ENCODE assay signal across 9 cellular contexts in the genomic region with DNA sequence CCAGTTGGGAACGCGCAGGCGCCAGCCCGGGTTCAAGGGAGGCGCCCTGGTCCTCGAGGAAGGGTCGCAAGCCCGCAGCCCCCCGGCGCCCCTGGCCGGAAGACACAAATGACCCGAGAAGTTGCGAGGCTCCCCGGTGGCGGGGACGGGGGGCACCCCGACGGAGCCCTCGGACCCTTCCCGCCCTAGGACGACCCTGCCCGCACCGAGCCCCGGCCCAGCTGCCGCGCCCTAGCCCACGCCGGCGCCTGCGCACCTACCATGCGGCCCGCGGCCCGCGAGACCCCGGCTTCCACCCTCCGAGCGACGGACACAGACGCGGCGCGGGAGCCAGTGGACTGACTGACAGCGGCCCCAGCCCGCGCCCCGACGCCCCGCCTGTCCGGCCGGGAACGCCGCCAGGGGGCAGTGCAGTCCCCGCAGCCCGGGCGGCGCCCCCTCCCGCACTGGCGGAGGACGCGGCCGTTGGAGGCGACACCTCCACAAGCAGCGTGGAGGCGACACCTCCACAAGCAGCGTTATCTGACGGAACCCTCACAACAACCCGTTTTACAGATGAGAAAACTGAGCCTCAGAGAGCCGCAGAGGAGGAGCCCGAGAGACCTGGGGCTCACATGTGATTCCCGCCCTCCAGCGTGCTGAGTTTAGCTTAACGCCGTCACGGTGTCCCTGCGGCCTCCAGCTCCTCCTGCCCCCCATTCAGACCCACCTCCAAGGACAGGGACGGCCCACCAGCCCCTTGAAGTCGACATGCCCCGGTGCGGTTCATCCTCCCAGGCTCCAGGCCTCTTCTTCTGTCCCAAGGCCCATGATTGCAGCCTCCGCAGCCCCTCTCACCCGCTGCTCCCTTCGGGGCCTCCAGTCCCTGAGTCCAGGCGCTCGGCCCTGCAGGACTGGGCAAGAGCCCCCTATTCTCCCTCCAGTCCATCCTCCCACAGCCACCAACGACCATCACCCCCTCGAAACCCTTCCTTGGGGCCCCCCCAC. TPM values are rescaled to one million over a fixed set of nuclear protein-coding genes. Genes with fewer than 3 reads are reported as not detected.
A peak's percentile ranks its signal among the peaks of the same experiment; 100 is the strongest.
DNase-seq lines count a peak whose midpoint lies in the region; ATAC-seq, FAIRE-seq and TF ChIP-seq lines count a peak whose summit lies in the region.
"Had no signal": no experiment of that assay in that cellular context is flagged by ENCODE, and none has a peak within 500 bp of the region (broad histone marks: within the 10 kb centered on the region; RNA-seq: fewer than 3 reads in every experiment).

A gene with protein sequence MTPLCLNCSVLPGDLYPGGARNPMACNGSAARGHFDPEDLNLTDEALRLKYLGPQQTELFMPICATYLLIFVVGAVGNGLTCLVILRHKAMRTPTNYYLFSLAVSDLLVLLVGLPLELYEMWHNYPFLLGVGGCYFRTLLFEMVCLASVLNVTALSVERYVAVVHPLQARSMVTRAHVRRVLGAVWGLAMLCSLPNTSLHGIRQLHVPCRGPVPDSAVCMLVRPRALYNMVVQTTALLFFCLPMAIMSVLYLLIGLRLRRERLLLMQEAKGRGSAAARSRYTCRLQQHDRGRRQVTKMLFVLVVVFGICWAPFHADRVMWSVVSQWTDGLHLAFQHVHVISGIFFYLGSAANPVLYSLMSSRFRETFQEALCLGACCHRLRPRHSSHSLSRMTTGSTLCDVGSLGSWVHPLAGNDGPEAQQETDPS (minus strand): TSS at position 347 of the 987 bp plus-strand sequence. CDS start 84 bp downstream, at position 263.

- H3K14ac ChIP-seq in H1 (ENCODE audit: insufficient read length) = no peak within 1 kb of the TSS

- H2AFZ ChIP-seq in H1 (ENCODE audit: low read length) = no peak within 1 kb of the TSS; the same call in 1 of the 2 replicates

- H3K79me2 ChIP-seq in H1 (ENCODE audit: control insufficient read depth in 1 of 2, insufficient read depth in 2 of 2, low read length in 2 of 2) = no peaks in the 10 kb centered on the region

- H3K56ac ChIP-seq in H1 (replicated peaks; ENCODE audit: insufficient read length, low read depth, low read length) = no peak within 1 kb of the TSS

- peak within 1 kb of the TSS; percentile 57 for H3K4ac ChIP-seq in H1 (replicated peaks; ENCODE audit: insufficient read length, low read depth, low read length)

- H4K5ac ChIP-seq in H1 (ENCODE audit: insufficient read length, low read depth, low read length) = peak within 1 kb of the TSS; percentile 45

- no peak within 1 kb of the TSS for H2BK5ac ChIP-seq in H1 (ENCODE audit: low read depth, low read length)

- H3K27me3 ChIP-seq in H1 (replicated peaks in 1 of 4; ENCODE audit: control insufficient read depth in 3 of 4, extremely low read depth in 1 of 4, insufficient read depth in 3 of 4, low read length in 3 of 4) = peaks cover 1 to 18% (median 16%) of the 10 kb centered on the region in 4 experiments
- H3K27me3 ChIP-seq in naive thymus-derived CD4-positive, alpha-beta T cell (ENCODE audit: control insufficient read depth in 2 of 2, insufficient read depth in 2 of 2, low read length in 2 of 2) = no peaks in the 10 kb centered on the region

- H3K27me3 Mint-ChIP-seq in activated CD4-positive, alpha-beta memory T cell treated with anti-CD3 and anti-CD28 coated beads, Interleukin-2, amount 10 ng/mL, durations not matched to agents 7 days and 5 days = peaks cover 46% of the 10 kb centered on the region
- peaks cover 15 to 39% (median 18%) of the 10 kb centered on the region in 5 donors for H3K27me3 Mint-ChIP-seq in naive thymus-derived CD4-positive, alpha-beta T cell
- peaks cover 59% of the 10 kb centered on the region for H3K27me3 Mint-ChIP-seq in stimulated activated memory B cell treated with anti-CD40 and anti-IgM and Interleukin-4, amounts not matched to agents 10 μg/mL and 1 μg/mL and 100 μg/mL, for 72 hours

- no peak within 1 kb of the TSS for H2BK20ac ChIP-seq in H1 (ENCODE audit: low read length)

- H3K23me2 ChIP-seq in H1 (ENCODE audit: low read depth, low read length) = peaks cover 3% of the 10 kb centered on the region; the same call in 1 of the 2 replicates

- no peaks in the 10 kb centered on the region for H4K20me1 ChIP-seq in H1 (replicated peaks in 1 of 2; ENCODE audit: control insufficient read depth in 1 of 2, insufficient read depth in 2 of 2, low read length in 2 of 2)

- H2BK15ac ChIP-seq in H1 (ENCODE audit: low read length) = peak within 1 kb of the TSS; percentile 9; the same call in 1 of the 2 replicates

- H3K9me3 ChIP-seq in H1 (ENCODE audit: insufficient read depth in 2 of 2, low read depth in 1 of 2, low read length in 1 of 2) = no peaks in the 10 kb centered on the region
- H3K9me3 ChIP-seq in naive thymus-derived CD4-positive, alpha-beta T cell (ENCODE audit: control insufficient read depth in 2 of 3, low read length in 3 of 3) = no peaks in the 10 kb centered on the region

- WGBS in H1 (ENCODE audit: extremely low coverage in 1 of 2, insufficient coverage in 1 of 2, insufficient read length in 1 of 2, insufficient replicate concordance in 2 of 2, low coverage in 1 of 2, low lambda C conversion rate in 2 of 2, missing lambda C conversion rate in 1 of 2), 2 experiments = 37% methylated on average over 50 of the region's 87 CpGs; no CpG with 5 or more reads in 1 of the 2 experiments

- POLR2A ChIA-PET in activated CD4-positive, alpha-beta memory T cell treated with anti-CD3 and anti-CD28 coated beads, Interleukin-2, amount 10 ng/mL, durations not matched to agents 7 days and 5 days (lab: Charles Lee) = interaction anchor here (0.7 to 4.1 kb wide), 6 partner anchors 14 to 66 kb away, joined by 4 to 18 read pairs (median 6); a partner anchor contains a TSS
- POLR2A ChIA-PET in H1 (lab: Charles Lee; ENCODE audit: partially characterized antibody) = interaction anchor here (1.3 to 1.8 kb wide), 3 partner anchors 9 to 84 kb away, joined by 3 to 6 read pairs (median 4); a partner anchor contains a TSS
- POLR2A ChIA-PET in naive thymus-derived CD4-positive, alpha-beta T cell (lab: Charles Lee) = interaction anchor here (0.6 kb wide), 1 partner anchor 65 kb away, joined by 3 read pairs; no protein-coding TSS in a partner anchor

- H4K91ac ChIP-seq in H1 (replicated peaks; ENCODE audit: insufficient read length, low read length) = no peak within 1 kb of the TSS

- no peak within 1 kb of the TSS for H3K23ac ChIP-seq in H1 (ENCODE audit: insufficient read length)

- peaks cover 4% of the 10 kb centered on the region for H3K36me3 Mint-ChIP-seq in activated CD4-positive, alpha-beta memory T cell treated with anti-CD3 and anti-CD28 coated beads, Interleukin-2, amount 10 ng/mL, durations not matched to agents 7 days and 5 days (ENCODE audit: low read depth)
- peaks cover 0 to 2% (median 0%) of the 10 kb centered on the region in 5 donors for H3K36me3 Mint-ChIP-seq in naive thymus-derived CD4-positive, alpha-beta T cell
- H3K36me3 Mint-ChIP-seq in stimulated activated memory B cell treated with anti-CD40 and anti-IgM and Interleukin-4, amounts not matched to agents 10 μg/mL and 1 μg/mL and 100 μg/mL, for 72 hours = no peaks in the 10 kb centered on the region

- ATAC-seq in GM19023 (IDR thresholded peaks at IDR 0.05; ENCODE audit: unreplicated experiment) (peak; percentile 69), HG03342 (IDR thresholded peaks at IDR 0.05; ENCODE audit: unreplicated experiment) (no peak), GM19455 (IDR thresholded peaks at IDR 0.05; ENCODE audit: unreplicated experiment) (no peak)
- peak; percentile 95 for ATAC-seq in naive thymus-derived CD4-positive, alpha-beta T cell
- peak; percentile 78 for ATAC-seq in stimulated activated memory B cell treated with anti-CD40 and anti-IgM and Interleukin-4, amounts not matched to agents 10 μg/mL and 1 μg/mL and 100 μg/mL, for 72 hours

- H3K9me3 Mint-ChIP-seq in activated CD4-positive, alpha-beta memory T cell treated with anti-CD3 and anti-CD28 coated beads, Interleukin-2, amount 10 ng/mL, durations not matched to agents 7 days and 5 days = no peaks in the 10 kb centered on the region
- peaks cover 0 to 2% (median 0%) of the 10 kb centered on the region in 11 donors for H3K9me3 Mint-ChIP-seq in naive thymus-derived CD4-positive, alpha-beta T cell
- H3K9me3 Mint-ChIP-seq in stimulated activated memory B cell treated with anti-CD40 and anti-IgM and Interleukin-4, amounts not matched to agents 10 μg/mL and 1 μg/mL and 100 μg/mL, for 72 hours = no peaks in the 10 kb centered on the region

- H3K18ac ChIP-seq in H1 (ENCODE audit: extremely low read depth, low read length) = no peak within 1 kb of the TSS; the same call in none of the 2 replicates

- peak within 1 kb of the TSS; percentile 17; the same call in 1 of the 2 replicates for H2BK12ac ChIP-seq in H1 (ENCODE audit: low read depth, low read length)

- peaks cover 0 to 7% (median 3%) of the 10 kb centered on the region in 4 experiments; a peak in 2 of 7 replicates for H3K4me1 ChIP-seq in H1 (replicated peaks in 1 of 4; ENCODE audit: control insufficient read depth in 3 of 4, insufficient read depth in 4 of 4, low read length in 3 of 4)
- H3K4me1 ChIP-seq in naive thymus-derived CD4-positive, alpha-beta T cell (ENCODE audit: control insufficient read depth in 2 of 2, insufficient read depth in 2 of 2, low read length in 2 of 2) = peaks cover 0 to 19% of the 10 kb centered on the region in 2 donors

- intact Hi-C loops in naive thymus-derived CD4-positive, alpha-beta T cell (cut with micrococcal nuclease) = loop anchor here (1.0 to 2.0 kb wide), 3 partner anchors 14 to 71 kb away; no protein-coding TSS in a partner anchor

- H3K4me3 Mint-ChIP-seq in activated CD4-positive, alpha-beta memory T cell treated with anti-CD3 and anti-CD28 coated beads, Interleukin-2, amount 10 ng/mL, durations not matched to agents 7 days and 5 days = peak within 1 kb of the TSS; percentile 37
- peak within 1 kb of the TSS in 9 of 10 donors; percentile 29 to 83 (median 50) for H3K4me3 Mint-ChIP-seq in naive thymus-derived CD4-positive, alpha-beta T cell
- peak within 1 kb of the TSS; percentile 37 for H3K4me3 Mint-ChIP-seq in stimulated activated memory B cell treated with anti-CD40 and anti-IgM and Interleukin-4, amounts not matched to agents 10 μg/mL and 1 μg/mL and 100 μg/mL, for 72 hours

- H3K4me1 Mint-ChIP-seq in activated CD4-positive, alpha-beta memory T cell treated with anti-CD3 and anti-CD28 coated beads, Interleukin-2, amount 10 ng/mL, durations not matched to agents 7 days and 5 days = peaks cover 40% of the 10 kb centered on the region
- peaks cover 0 to 28% (median 7%) of the 10 kb centered on the region in 7 donors for H3K4me1 Mint-ChIP-seq in naive thymus-derived CD4-positive, alpha-beta T cell
- H3K4me1 Mint-ChIP-seq in stimulated activated memory B cell treated with anti-CD40 and anti-IgM and Interleukin-4, amounts not matched to agents 10 μg/mL and 1 μg/mL and 100 μg/mL, for 72 hours = peaks cover 9% of the 10 kb centered on the region

- H4K8ac ChIP-seq in H1 (ENCODE audit: extremely low read depth, insufficient read depth, low read length) = peak within 1 kb of the TSS; percentile 93

- peak; percentile 43 to 64; a peak in 3 of 4 replicates for TF ChIP-seq RAD21 in H1 (IDR thresholded peaks at IDR 0.05 in 1 of 2, conservative IDR thresholded peaks at IDR 0.05 in 1 of 2; ENCODE audit: low read depth in 2 of 2, low read length in 2 of 2)

- H3K27ac ChIP-seq in H1 (ENCODE audit: low read depth, low read length) = no peak within 1 kb of the TSS
- H3K27ac ChIP-seq in naive thymus-derived CD4-positive, alpha-beta T cell (ENCODE audit: low read depth, low read length) = no peak within 1 kb of the TSS

- H3K79me1 ChIP-seq in H1 (ENCODE audit: low read depth, low read length) = no peaks in the 10 kb centered on the region

- peak in 2 of 3 experiments; percentile 79 to 98; a peak in 3 of 4 replicates for TF ChIP-seq CTCF in H1 (IDR thresholded peaks at IDR 0.05; ENCODE audit: control extremely low read depth in 1 of 3, insufficient read depth in 1 of 3, low read depth in 1 of 3, low read length in 3 of 3)

- TF ChIP-seq EP300 in H1 (IDR thresholded peaks at IDR 0.05; ENCODE audit: borderline replicate concordance in 1 of 2, low read depth in 2 of 2, low read length in 2 of 2) = no peak

- TF ChIP-seq POLR2A in H1 (IDR thresholded peaks at IDR 0.05; ENCODE audit: control extremely low read depth in 1 of 2, low read depth in 2 of 2, low read length in 2 of 2) = no peak

- DNase-seq in Kasumi-1 (lab: John Stamatoyannopoulos, UW) (peak; percentile 7 to 8), H1 (ENCODE audit: low read depth in 1 of 2, low spot score in 2 of 2) (peak in 1 of 2 experiments; percentile 91)
- peak; percentile 83 for DNase-seq in activated CD4-positive, alpha-beta memory T cell treated with anti-CD3 and anti-CD28 coated beads, Interleukin-2, amount 10 ng/mL, durations not matched to agents 7 days and 5 days
- peak; percentile 33 to 86 (median 59) for DNase-seq in naive thymus-derived CD4-positive, alpha-beta T cell

- FAIRE-seq in H1 (lab: Jason Lieb, UNC) = no peak
- FAIRE-seq: endometrium had no signal

- no peak within 1 kb of the TSS for H2AK5ac ChIP-seq in H1 (ENCODE audit: low read depth, low read length)

- H3K36me3 ChIP-seq in H1 (ENCODE audit: control insufficient read depth in 2 of 4, insufficient read depth in 4 of 4, low read length in 3 of 4) = no peaks in the 10 kb centered on the region
- H3K36me3 ChIP-seq in naive thymus-derived CD4-positive, alpha-beta T cell (ENCODE audit: control insufficient read depth in 2 of 3, insufficient read depth in 3 of 3, low read length in 3 of 3) = no peaks in the 10 kb centered on the region

- peak within 1 kb of the TSS; percentile 31 to 67; a peak in 3 of 4 replicates for H3K4me2 ChIP-seq in H1 (ENCODE audit: insufficient read depth in 1 of 2, low read depth in 2 of 2, low read length in 2 of 2)

- H3K9ac ChIP-seq in H1 (replicated peaks in 1 of 4; ENCODE audit: extremely low read depth in 1 of 4, low read depth in 3 of 4, low read length in 3 of 4) = no peak within 1 kb of the TSS; a peak in 1 of 7 replicates

- CTCF ChIA-PET in activated CD4-positive, alpha-beta memory T cell treated with anti-CD3 and anti-CD28 coated beads, Interleukin-2, amount 10 ng/mL, durations not matched to agents 7 days and 5 days (lab: Charles Lee) = interaction anchor here (0.7 to 3.5 kb wide), 12 partner anchors 9 to 47 kb away, joined by 3 to 18 read pairs (median 8); no protein-coding TSS in a partner anchor
- CTCF ChIA-PET in H1 (lab: Charles Lee; ENCODE audit: partially characterized antibody) = interaction anchor here (0.6 to 5.8 kb wide), 20 partner anchors 8 to 323 kb away, joined by 3 to 49 read pairs (median 4); no protein-coding TSS in a partner anchor
- CTCF ChIA-PET in naive thymus-derived CD4-positive, alpha-beta T cell (lab: Charles Lee) = interaction anchor here (1.0 to 1.4 kb wide), 3 partner anchors 10 to 48 kb away, joined by 5 to 6 read pairs (median 6); no protein-coding TSS in a partner anchor

- no peak within 1 kb of the TSS for H2BK120ac ChIP-seq in H1 (replicated peaks; ENCODE audit: low read depth, low read length)

- peak within 1 kb of the TSS; percentile 30 to 58 (median 36) for H3K4me3 ChIP-seq in H1 (ENCODE audit: extremely low read depth in 1 of 4, insufficient read depth in 2 of 4, low read depth in 3 of 4, low read length in 4 of 4)
- H3K4me3 ChIP-seq in naive thymus-derived CD4-positive, alpha-beta T cell (ENCODE audit: low read length) = peak within 1 kb of the TSS; percentile 33

- H3K27ac Mint-ChIP-seq in activated CD4-positive, alpha-beta memory T cell treated with anti-CD3 and anti-CD28 coated beads, Interleukin-2, amount 10 ng/mL, durations not matched to agents 7 days and 5 days = no peak within 1 kb of the TSS
- H3K27ac Mint-ChIP-seq in naive thymus-derived CD4-positive, alpha-beta T cell = peak within 1 kb of the TSS in 3 of 9 donors; percentile 21 to 60 (median 36)
- no peak within 1 kb of the TSS for H3K27ac Mint-ChIP-seq in stimulated activated memory B cell treated with anti-CD40 and anti-IgM and Interleukin-4, amounts not matched to agents 10 μg/mL and 1 μg/mL and 100 μg/mL, for 72 hours

RNA-seq across cellular contexts. Expression of the gene that starts here (rescaled TPM):
- total RNA-seq in activated CD4-positive, alpha-beta memory T cell treated with anti-CD3 and anti-CD28 coated beads, Interleukin-2, amount 10 ng/mL, durations not matched to agents 7 days and 5 days = 1 to 10 TPM; 3.4 to 3.9 TPM
- 0.46 and 0.56 TPM in 2 replicates for total RNA-seq in H1 (2021; fragmentation: NEBNext Ultra II Directional; extraction: Animal tissue kit (Norgen Biotek cat#: 25700))
- 1.5 and 2.0 TPM in 2 replicates for polyA plus RNA-seq in H1 (2011; rRNA removed)
- 1.0 TPM for polyA plus RNA-seq in H1 (2011; cell fraction: cytosol; rRNA removed)
- polyA plus RNA-seq in H1 (2011; cell fraction: nucleus; rRNA removed) = 1.5 TPM
- 0.40 to 0.78 TPM (median 0.60 TPM) in 4 replicates for polyA plus RNA-seq in H1 (2012, experiment 1 of 2)
- polyA plus RNA-seq in H1 (2012, experiment 2 of 2) = 0.38 TPM
- 0.77 TPM for polyA plus RNA-seq in H1 (2013, experiment 1 of 2)
- 0.83 TPM for polyA plus RNA-seq in H1 (2013, experiment 2 of 2)
- polyA minus RNA-seq in H1 (2011; rRNA and poly(A)+ RNA removed) = 0.78 and 1.2 TPM in 2 replicates
- 0.44 TPM for polyA minus RNA-seq in H1 (2011; cell fraction: cytosol; rRNA and poly(A)+ RNA removed)
- polyA minus RNA-seq in H1 (2011; cell fraction: nucleus; rRNA and poly(A)+ RNA removed) = 0.90 TPM
- total RNA-seq in naive thymus-derived CD4-positive, alpha-beta T cell = 1 to 10 TPM in 2 of 5 experiments, under 1 TPM in 1, not detected in 2; 0.72 to 7.0 (median 1.4) TPM
- polyA plus RNA-seq in naive thymus-derived CD4-positive, alpha-beta T cell = not detected

Comparison
In these comparisons a context has a peak if more than half of its experiments do, and no peak if none do; other contexts are left out.
1. ATAC-seq: peak in GM19023 (single experiment), naive thymus-derived CD4-positive, alpha-beta T cell (single experiment) and stimulated activated memory B cell treated with anti-CD40 and anti-IgM and Interleukin-4, amounts not matched to agents 10 μg/mL and 1 μg/mL and 100 μg/mL, for 72 hours (single experiment); none in HG03342 (single experiment) and GM19455 (single experiment).
2. Peak in every context shown above with its lines, with median percentiles within 50 percentile points of each other: H3K4me3 Mint-ChIP-seq.